Comparison of ENCODE assay signal across 13 cellular contexts in the genomic region with DNA sequence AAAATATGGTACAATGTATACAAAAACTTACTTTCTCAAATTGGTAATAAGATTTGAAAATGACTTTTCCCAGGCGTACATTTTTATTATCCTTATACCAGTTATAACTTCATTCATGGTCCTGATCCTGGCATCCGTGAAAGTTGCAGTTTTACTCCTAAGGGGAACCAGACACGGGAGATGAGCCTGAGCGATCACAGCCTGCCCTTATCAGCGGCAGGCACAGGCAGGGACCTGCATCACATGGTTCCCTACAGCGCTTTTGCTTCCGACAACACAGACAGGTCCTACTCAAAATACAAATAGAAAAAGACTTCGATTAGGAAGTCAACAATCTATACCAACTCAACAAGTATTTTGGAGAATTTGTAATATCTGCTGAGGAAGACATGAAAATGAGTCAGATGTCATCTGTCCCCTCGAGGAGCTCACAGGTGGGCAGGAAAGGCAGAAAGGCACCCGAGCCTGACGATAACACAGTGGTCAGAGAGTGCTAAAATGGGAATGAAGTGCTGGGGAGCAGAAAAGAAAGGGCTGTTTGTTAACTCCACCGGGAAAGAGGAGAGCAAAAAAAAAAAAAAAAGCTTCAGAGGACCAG.
DNase-seq lines count a peak whose midpoint lies in the region; ATAC-seq lines count a peak whose summit lies in the region.
"Had no signal": no experiment of that assay in that cellular context is flagged by ENCODE, and none has a peak within 500 bp of the region (broad histone marks: within the 10 kb centered on the region; RNA-seq: fewer than 3 reads in every experiment).

No MANE protein-coding gene starts in this region.

- peak overlapping the region; percentile 19 to 56 for H3K4me3 Mint-ChIP-seq in stimulated activated naive B cell treated with anti-CD40 and anti-IgM and Interleukin-4, amounts not matched to agents 10 μg/mL and 1 μg/mL and 100 μg/mL, for 72 hours
- H3K4me3 Mint-ChIP-seq in activated CD8-positive, alpha-beta T cell treated with anti-CD3 and anti-CD28 coated beads, Interleukin-2, amount 10 ng/mL, durations not matched to agents 7 days and 5 days: no peak overlapping the region
- H3K4me3 Mint-ChIP-seq: activated CD4-positive, alpha-beta T cell treated with anti-CD3 and anti-CD28 coated beads, Interleukin-2, amount 10 ng/mL, durations not matched to agents 24 days and 14 days; activated naive CD8-positive, alpha-beta T cell treated with anti-CD3 and anti-CD28 coated beads, Interleukin-2, amount 50 U/mL, for 24 hours; natural killer cell had no signal

- H3K9me3 Mint-ChIP-seq in stimulated activated naive B cell treated with anti-CD40 and anti-IgM and Interleukin-4, amounts not matched to agents 10 μg/mL and 1 μg/mL and 100 μg/mL, for 72 hours: no peaks in the 10 kb centered on the region
- H3K9me3 Mint-ChIP-seq in activated CD8-positive, alpha-beta T cell treated with anti-CD3 and anti-CD28 coated beads, Interleukin-2, amount 10 ng/mL, durations not matched to agents 7 days and 5 days (ENCODE audit: insufficient read depth): no peaks in the 10 kb centered on the region
- H3K9me3 Mint-ChIP-seq: activated CD4-positive, alpha-beta T cell treated with anti-CD3 and anti-CD28 coated beads, Interleukin-2, amount 10 ng/mL, durations not matched to agents 24 days and 14 days; activated naive CD8-positive, alpha-beta T cell treated with anti-CD3 and anti-CD28 coated beads, Interleukin-2, amount 50 U/mL, for 24 hours; natural killer cell had no signal

- POLR2A ChIA-PET in activated CD8-positive, alpha-beta T cell treated with anti-CD3 and anti-CD28 coated beads, Interleukin-2, amount 10 ng/mL, durations not matched to agents 7 days and 5 days (lab: Charles Lee): no interaction called here

- CTCF ChIA-PET in activated CD8-positive, alpha-beta T cell treated with anti-CD3 and anti-CD28 coated beads, Interleukin-2, amount 10 ng/mL, durations not matched to agents 7 days and 5 days (lab: Charles Lee): interaction anchor here (1.4 kb wide), 1 partner anchor 19 kb away, joined by 3 read pairs; no protein-coding TSS in a partner anchor

- peaks cover 25 to 48% of the 10 kb centered on the region in 2 donors for H3K36me3 Mint-ChIP-seq in stimulated activated naive B cell treated with anti-CD40 and anti-IgM and Interleukin-4, amounts not matched to agents 10 μg/mL and 1 μg/mL and 100 μg/mL, for 72 hours
- peaks cover 1% of the 10 kb centered on the region for H3K36me3 Mint-ChIP-seq in activated CD8-positive, alpha-beta T cell treated with anti-CD3 and anti-CD28 coated beads, Interleukin-2, amount 10 ng/mL, durations not matched to agents 7 days and 5 days (ENCODE audit: low read depth)

- DNase-seq in stimulated activated naive B cell treated with anti-CD40 and anti-IgM and Interleukin-4, amounts not matched to agents 10 μg/mL and 1 μg/mL and 100 μg/mL, for 72 hours: no peak
- no peak for DNase-seq in stimulated activated CD4-positive, alpha-beta T cell treated with anti-CD3 and anti-CD28 coated beads, Interleukin-12 subunit alpha, Interleukin-12 subunit beta, amount 100 ng/mL, for 4 hours
- DNase-seq in NCI-H2196 treated with DMSO at 0.1 percent for 48 hours (lab: John Stamatoyannopoulos, UW; ENCODE audit: unreplicated experiment): no peak
- DNase-seq in activated CD8-positive, alpha-beta T cell treated with anti-CD3 and anti-CD28 coated beads, Interleukin-2, amount 10 ng/mL, durations not matched to agents 7 days and 5 days: no peak
- DNase-seq: activated CD4-positive, alpha-beta T cell treated with anti-CD3 and anti-CD28 coated beads, Interleukin-2, amount 10 ng/mL, durations not matched to agents 24 days and 14 days; activated naive CD8-positive, alpha-beta T cell treated with anti-CD3 and anti-CD28 coated beads, Interleukin-2, amount 50 U/mL, for 24 hours; natural killer cell; NCI-H1105 treated with DMSO at 0.1 percent for 48 hours; stimulated activated CD4-positive, alpha-beta T cell treated with anti-CD3 and anti-CD28 coated beads, Interleukin-2, amount 100 ng/mL, for 24 hours; testis had no signal

- H3K27me3 Mint-ChIP-seq in stimulated activated naive B cell treated with anti-CD40 and anti-IgM and Interleukin-4, amounts not matched to agents 10 μg/mL and 1 μg/mL and 100 μg/mL, for 72 hours: no peaks in the 10 kb centered on the region
- H3K27me3 Mint-ChIP-seq in activated CD8-positive, alpha-beta T cell treated with anti-CD3 and anti-CD28 coated beads, Interleukin-2, amount 10 ng/mL, durations not matched to agents 7 days and 5 days (ENCODE audit: low read depth): no peaks in the 10 kb centered on the region
- H3K27me3 Mint-ChIP-seq: activated CD4-positive, alpha-beta T cell treated with anti-CD3 and anti-CD28 coated beads, Interleukin-2, amount 10 ng/mL, durations not matched to agents 24 days and 14 days; activated naive CD8-positive, alpha-beta T cell treated with anti-CD3 and anti-CD28 coated beads, Interleukin-2, amount 50 U/mL, for 24 hours had no signal

- H3K4me1 Mint-ChIP-seq in stimulated activated naive B cell treated with anti-CD40 and anti-IgM and Interleukin-4, amounts not matched to agents 10 μg/mL and 1 μg/mL and 100 μg/mL, for 72 hours: peaks cover 5 to 14% of the 10 kb centered on the region in 2 donors
- H3K4me1 Mint-ChIP-seq in activated CD8-positive, alpha-beta T cell treated with anti-CD3 and anti-CD28 coated beads, Interleukin-2, amount 10 ng/mL, durations not matched to agents 7 days and 5 days (ENCODE audit: low read depth): no peaks in the 10 kb centered on the region
- H3K4me1 Mint-ChIP-seq: activated CD4-positive, alpha-beta T cell treated with anti-CD3 and anti-CD28 coated beads, Interleukin-2, amount 10 ng/mL, durations not matched to agents 24 days and 14 days; activated naive CD8-positive, alpha-beta T cell treated with anti-CD3 and anti-CD28 coated beads, Interleukin-2, amount 50 U/mL, for 24 hours; natural killer cell had no signal

- peak; percentile 80 for ATAC-seq in GM19025 (IDR thresholded peaks at IDR 0.05; ENCODE audit: low read depth, unreplicated experiment)
- peak; percentile 93 for ATAC-seq in HG02623 (IDR thresholded peaks at IDR 0.05; ENCODE audit: unreplicated experiment)
- ATAC-seq in HG03469 (IDR thresholded peaks at IDR 0.05; ENCODE audit: unreplicated experiment): peak; percentile 90
- ATAC-seq in stimulated activated naive B cell treated with anti-CD40 and anti-IgM and Interleukin-4, amounts not matched to agents 10 μg/mL and 1 μg/mL and 100 μg/mL, for 72 hours (replicated peaks): peak in 1 of 2 donors; percentile 64
- ATAC-seq in activated CD8-positive, alpha-beta T cell treated with anti-CD3 and anti-CD28 coated beads, Interleukin-2, amount 10 ng/mL, durations not matched to agents 7 days and 5 days: no peak
- ATAC-seq: activated naive CD8-positive, alpha-beta T cell treated with anti-CD3 and anti-CD28 coated beads, Interleukin-2, amount 50 U/mL, for 24 hours; natural killer cell had no signal

- H3K27ac Mint-ChIP-seq in stimulated activated naive B cell treated with anti-CD40 and anti-IgM and Interleukin-4, amounts not matched to agents 10 μg/mL and 1 μg/mL and 100 μg/mL, for 72 hours: peak overlapping the region; percentile 70
- H3K27ac Mint-ChIP-seq in activated CD8-positive, alpha-beta T cell treated with anti-CD3 and anti-CD28 coated beads, Interleukin-2, amount 10 ng/mL, durations not matched to agents 7 days and 5 days: no peak overlapping the region
- H3K27ac Mint-ChIP-seq: activated CD4-positive, alpha-beta T cell treated with anti-CD3 and anti-CD28 coated beads, Interleukin-2, amount 10 ng/mL, durations not matched to agents 24 days and 14 days; activated naive CD8-positive, alpha-beta T cell treated with anti-CD3 and anti-CD28 coated beads, Interleukin-2, amount 50 U/mL, for 24 hours; natural killer cell had no signal
